ENCODE assay signal across 1 cellular context in the genomic region with DNA sequence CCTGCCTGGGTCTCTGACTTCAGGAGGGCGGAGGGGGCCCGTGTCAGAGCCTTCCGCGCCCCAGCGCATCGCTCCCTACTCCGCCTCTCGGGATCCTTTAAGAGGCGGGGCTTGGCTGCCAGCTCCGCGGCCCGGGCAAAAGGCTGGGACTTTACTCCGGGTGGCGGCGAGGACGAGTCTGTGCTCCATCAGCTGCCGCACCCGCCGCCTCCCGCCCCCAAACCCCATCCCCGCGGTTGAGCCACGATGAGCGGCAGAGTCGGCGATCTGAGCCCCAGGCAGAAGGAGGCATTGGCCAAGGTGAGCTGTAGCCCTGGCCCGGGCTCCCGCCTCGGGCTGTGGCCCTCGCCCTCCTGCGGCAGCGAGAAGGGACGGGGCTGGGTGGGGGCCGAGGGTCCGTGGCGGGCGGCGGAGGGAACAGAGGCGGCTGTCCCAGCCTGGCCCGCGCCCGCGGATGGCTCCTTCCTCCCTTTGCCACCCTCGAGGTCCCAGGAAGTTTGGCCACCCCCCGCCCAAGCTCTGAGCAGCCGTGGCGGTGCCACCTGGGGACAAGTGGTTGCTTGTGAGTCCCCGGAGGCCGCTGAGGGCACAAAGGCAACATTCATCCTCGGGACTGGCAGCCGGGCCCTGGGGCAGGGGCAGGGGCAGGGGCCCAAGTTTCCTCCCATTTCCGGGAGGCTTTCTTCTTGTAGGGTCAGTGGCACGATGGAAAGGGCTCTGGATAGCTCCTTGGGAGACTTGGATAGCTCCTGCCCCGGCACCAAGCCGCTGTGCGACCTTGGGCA.
A peak's percentile ranks its signal among the peaks of the same experiment; 100 is the strongest.
TF ChIP-seq lines count a peak whose summit lies in the region.

SEC14L2 (plus strand) TSS at position 148 of the 785 bp plus-strand sequence; CDS start at position 247, 99 bp downstream.

TF ChIP-seq in HepG2, 621 proteins besides CTCF, POLR2A, EP300 and RAD21 (continued from another document and continues in another):
- TF ChIP-seq ZNF574 (CRISPR knock-in tag; IDR thresholded peaks at IDR 0.05): no peak; the same call in 1 of the 2 replicates
- no peak for TF ChIP-seq ZNF382 (CRISPR knock-in tag; IDR thresholded peaks at IDR 0.05; ENCODE audit: borderline replicate concordance)
- TF ChIP-seq ZFP91 (CRISPR knock-in tag; IDR thresholded peaks at IDR 0.05; ENCODE audit: borderline replicate concordance): peak; percentile 99
- TF ChIP-seq HHEX (CRISPR knock-in tag; IDR thresholded peaks at IDR 0.05): no peak
- TF ChIP-seq RAD51 (IDR thresholded peaks at IDR 0.05; ENCODE audit: borderline replicate concordance): no peak
- TF ChIP-seq ZNF317 (CRISPR knock-in tag; IDR thresholded peaks at IDR 0.05): 0 out of 2 replicates have a peak, but pooled peaks have one; percentile 53
- TF ChIP-seq GATA4 (IDR thresholded peaks at IDR 0.05; ENCODE audit: borderline replicate concordance, low read depth): no peak
- TF ChIP-seq RARA (CRISPR knock-in tag; IDR thresholded peaks at IDR 0.05): no peak
- peak; percentile 42; the same call in 1 of the 2 replicates for TF ChIP-seq SP5 (CRISPR knock-in tag; IDR thresholded peaks at IDR 0.05; ENCODE audit: borderline replicate concordance, low read depth)
- TF ChIP-seq, protein P1, sequence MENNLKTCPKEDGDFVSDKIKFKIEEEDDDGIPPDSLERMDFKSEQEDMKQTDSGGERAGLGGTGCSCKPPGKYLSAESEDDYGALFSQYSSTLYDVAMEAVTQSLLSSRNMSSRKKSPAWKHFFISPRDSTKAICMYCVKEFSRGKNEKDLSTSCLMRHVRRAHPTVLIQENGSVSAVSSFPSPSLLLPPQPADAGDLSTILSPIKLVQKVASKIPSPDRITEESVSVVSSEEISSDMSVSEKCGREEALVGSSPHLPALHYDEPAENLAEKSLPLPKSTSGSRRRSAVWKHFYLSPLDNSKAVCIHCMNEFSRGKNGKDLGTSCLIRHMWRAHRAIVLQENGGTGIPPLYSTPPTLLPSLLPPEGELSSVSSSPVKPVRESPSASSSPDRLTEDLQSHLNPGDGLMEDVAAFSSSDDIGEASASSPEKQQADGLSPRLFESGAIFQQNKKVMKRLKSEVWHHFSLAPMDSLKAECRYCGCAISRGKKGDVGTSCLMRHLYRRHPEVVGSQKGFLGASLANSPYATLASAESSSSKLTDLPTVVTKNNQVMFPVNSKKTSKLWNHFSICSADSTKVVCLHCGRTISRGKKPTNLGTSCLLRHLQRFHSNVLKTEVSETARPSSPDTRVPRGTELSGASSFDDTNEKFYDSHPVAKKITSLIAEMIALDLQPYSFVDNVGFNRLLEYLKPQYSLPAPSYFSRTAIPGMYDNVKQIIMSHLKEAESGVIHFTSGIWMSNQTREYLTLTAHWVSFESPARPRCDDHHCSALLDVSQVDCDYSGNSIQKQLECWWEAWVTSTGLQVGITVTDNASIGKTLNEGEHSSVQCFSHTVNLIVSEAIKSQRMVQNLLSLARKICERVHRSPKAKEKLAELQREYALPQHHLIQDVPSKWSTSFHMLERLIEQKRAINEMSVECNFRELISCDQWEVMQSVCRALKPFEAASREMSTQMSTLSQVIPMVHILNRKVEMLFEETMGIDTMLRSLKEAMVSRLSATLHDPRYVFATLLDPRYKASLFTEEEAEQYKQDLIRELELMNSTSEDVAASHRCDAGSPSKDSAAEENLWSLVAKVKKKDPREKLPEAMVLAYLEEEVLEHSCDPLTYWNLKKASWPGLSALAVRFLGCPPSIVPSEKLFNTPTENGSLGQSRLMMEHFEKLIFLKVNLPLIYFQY (CRISPR knock-in tag; IDR thresholded peaks at IDR 0.05; ENCODE audit: borderline replicate concordance): no peak
- TF ChIP-seq CENPBD1 (CRISPR knock-in tag; IDR thresholded peaks at IDR 0.05; ENCODE audit: borderline replicate concordance, low read depth): no peak
- no peak for TF ChIP-seq ZBTB37 (CRISPR knock-in tag; IDR thresholded peaks at IDR 0.05)
- TF ChIP-seq, protein P2, sequence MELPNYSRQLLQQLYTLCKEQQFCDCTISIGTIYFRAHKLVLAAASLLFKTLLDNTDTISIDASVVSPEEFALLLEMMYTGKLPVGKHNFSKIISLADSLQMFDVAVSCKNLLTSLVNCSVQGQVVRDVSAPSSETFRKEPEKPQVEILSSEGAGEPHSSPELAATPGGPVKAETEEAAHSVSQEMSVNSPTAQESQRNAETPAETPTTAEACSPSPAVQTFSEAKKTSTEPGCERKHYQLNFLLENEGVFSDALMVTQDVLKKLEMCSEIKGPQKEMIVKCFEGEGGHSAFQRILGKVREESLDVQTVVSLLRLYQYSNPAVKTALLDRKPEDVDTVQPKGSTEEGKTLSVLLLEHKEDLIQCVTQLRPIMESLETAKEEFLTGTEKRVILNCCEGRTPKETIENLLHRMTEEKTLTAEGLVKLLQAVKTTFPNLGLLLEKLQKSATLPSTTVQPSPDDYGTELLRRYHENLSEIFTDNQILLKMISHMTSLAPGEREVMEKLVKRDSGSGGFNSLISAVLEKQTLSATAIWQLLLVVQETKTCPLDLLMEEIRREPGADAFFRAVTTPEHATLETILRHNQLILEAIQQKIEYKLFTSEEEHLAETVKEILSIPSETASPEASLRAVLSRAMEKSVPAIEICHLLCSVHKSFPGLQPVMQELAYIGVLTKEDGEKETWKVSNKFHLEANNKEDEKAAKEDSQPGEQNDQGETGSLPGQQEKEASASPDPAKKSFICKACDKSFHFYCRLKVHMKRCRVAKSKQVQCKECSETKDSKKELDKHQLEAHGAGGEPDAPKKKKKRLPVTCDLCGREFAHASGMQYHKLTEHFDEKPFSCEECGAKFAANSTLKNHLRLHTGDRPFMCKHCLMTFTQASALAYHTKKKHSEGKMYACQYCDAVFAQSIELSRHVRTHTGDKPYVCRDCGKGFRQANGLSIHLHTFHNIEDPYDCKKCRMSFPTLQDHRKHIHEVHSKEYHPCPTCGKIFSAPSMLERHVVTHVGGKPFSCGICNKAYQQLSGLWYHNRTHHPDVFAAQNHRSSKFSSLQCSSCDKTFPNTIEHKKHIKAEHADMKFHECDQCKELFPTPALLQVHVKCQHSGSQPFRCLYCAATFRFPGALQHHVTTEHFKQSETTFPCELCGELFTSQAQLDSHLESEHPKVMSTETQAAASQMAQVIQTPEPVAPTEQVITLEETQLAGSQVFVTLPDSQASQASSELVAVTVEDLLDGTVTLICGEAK (IDR thresholded peaks at IDR 0.05): no peak
- TF ChIP-seq, protein P2 (CRISPR knock-in tag; IDR thresholded peaks at IDR 0.05): no peak
- TF ChIP-seq PBX3 (CRISPR knock-in tag; IDR thresholded peaks at IDR 0.05; ENCODE audit: borderline replicate concordance): no peak
- TF ChIP-seq ZSCAN31 (CRISPR knock-in tag; IDR thresholded peaks at IDR 0.05; ENCODE audit: low read depth): no peak
- peak; percentile 98 for TF ChIP-seq AGO1 (IDR thresholded peaks at IDR 0.05; ENCODE audit: low read depth, low read length, poor library complexity, severe bottlenecking)
- peak; percentile 70; the same call in 1 of the 2 replicates for TF ChIP-seq MZF1 (CRISPR knock-in tag; IDR thresholded peaks at IDR 0.05; ENCODE audit: borderline replicate concordance)
- TF ChIP-seq SMARCE1 (IDR thresholded peaks at IDR 0.05; ENCODE audit: borderline replicate concordance): no peak
- TF ChIP-seq RXRB (CRISPR knock-in tag; IDR thresholded peaks at IDR 0.05; ENCODE audit: borderline replicate concordance): no peak
- TF ChIP-seq IRF1 (CRISPR knock-in tag; IDR thresholded peaks at IDR 0.05; ENCODE audit: low read depth): no peak
- TF ChIP-seq HIVEP1 (CRISPR knock-in tag; IDR thresholded peaks at IDR 0.05): 0 out of 2 replicates have a peak, but pooled peaks have one; percentile 35
